In the genomic region with DNA sequence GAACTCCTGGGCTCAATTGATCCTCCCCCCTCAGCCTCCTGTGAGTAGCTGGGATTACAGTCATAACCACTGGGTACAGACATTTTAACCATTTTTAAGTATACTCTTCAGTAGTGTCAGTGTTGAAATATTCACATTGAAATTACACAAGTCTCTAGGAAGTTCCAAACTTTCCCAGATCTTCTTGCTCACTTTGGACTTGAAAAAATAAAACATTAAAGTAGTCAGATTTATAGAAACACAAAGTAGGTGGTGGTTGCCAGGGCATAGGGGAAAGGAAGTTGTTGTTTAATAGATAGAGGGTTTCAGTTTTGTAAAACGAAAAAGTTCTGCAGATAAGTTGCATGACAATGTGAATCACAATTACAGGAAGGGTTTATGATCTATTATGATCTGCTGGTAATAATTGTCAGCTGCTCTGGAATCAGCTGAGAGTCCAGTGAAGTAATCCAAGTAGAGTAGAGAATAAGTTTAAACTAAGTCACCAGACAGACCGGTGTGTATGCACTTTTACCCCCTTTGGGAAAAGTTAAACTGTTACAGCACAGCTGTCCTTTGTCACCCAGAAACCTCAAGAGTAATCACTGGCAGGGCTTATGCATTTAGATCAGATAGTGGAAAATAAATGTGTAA, we compare ENCODE assay signal across 8 cellular contexts. TPM values are rescaled to one million over a fixed set of nuclear protein-coding genes. Genes with fewer than 3 reads are reported as not detected.
DNase-seq lines count a peak whose midpoint lies in the region; ATAC-seq and TF ChIP-seq lines count a peak whose summit lies in the region.

No MANE protein-coding gene starts in this region.

- H3K9me3 ChIP-seq in spleen, result no peaks in the 10 kb centered on the region

- H3K27me3 Mint-ChIP-seq in IgD-negative memory B cell, result no peaks in the 10 kb centered on the region

- peaks cover 0 to 3% (median 0%) of the 10 kb centered on the region in 3 donors for H3K9me3 Mint-ChIP-seq in IgD-negative memory B cell

- peak overlapping the region in 7 of 8 donors; percentile 29 to 74 (median 44) for H3K27ac ChIP-seq in spleen

- WGBS in spleen, 5 donors, result 2 to 7% (median 6%) methylated on average over 2 of the region's 2 CpGs

- peaks cover 26 to 31% (median 27%) of the 10 kb centered on the region in 3 donors for H3K4me1 Mint-ChIP-seq in IgD-negative memory B cell

- peaks cover 2% of the 10 kb centered on the region for H3K36me3 Mint-ChIP-seq in IgD-negative memory B cell

- H3K36me3 ChIP-seq in spleen, result no peaks in the 10 kb centered on the region

- H3K4me3 ChIP-seq in AG09309 (ENCODE audit: control insufficient read depth, low read depth, low read length) (no peak overlapping the region), spleen (peak overlapping the region in 1 of 8 donors; percentile 27)

- peaks cover 22 to 77% (median 29%) of the 10 kb centered on the region in 6 donors for H3K4me1 ChIP-seq in spleen

- DNase-seq in AG09309 (ENCODE audit: low read depth) (peak; percentile 69), fibroblast of gingiva (ENCODE audit: low read depth) (peak; percentile 55), spleen (no peak), HEK293T (ENCODE audit: extremely low spot score) (no peak), retina (no peak), NCI-H524 treated with DMSO at 0.1 percent for 48 hours (lab: John Stamatoyannopoulos, UW) (no peak)

- POLR2A ChIA-PET in HEK293T (lab: Yijun Ruan, JAX), result no interaction called here

- TF ChIP-seq CTCF in AG09309 (IDR thresholded peaks at IDR 0.05; ENCODE audit: control insufficient read depth, insufficient read depth, low read depth, low read length, missing control alignments), result no peak
- no peak for TF ChIP-seq CTCF in spleen (IDR thresholded peaks at IDR 0.05 in 8 of 11, conservative IDR thresholded peaks at IDR 0.05 in 3 of 11)

- intact Hi-C loops in spleen (cut with DNase I; ENCODE audit: low total_unique reads), result no loop called here

- H3K27ac Mint-ChIP-seq in IgD-negative memory B cell, result peak overlapping the region; percentile 14 to 72 (median 44)

- no peak for TF ChIP-seq POLR2A in spleen (IDR thresholded peaks at IDR 0.05)

- peak; percentile 86 for ATAC-seq in GM19397 (IDR thresholded peaks at IDR 0.05; ENCODE audit: unreplicated experiment)

- peak overlapping the region in 1 of 4 donors; percentile 9 for H3K4me3 Mint-ChIP-seq in IgD-negative memory B cell

- no peaks in the 10 kb centered on the region for H3K27me3 ChIP-seq in spleen (replicated peaks in 1 of 7)

- CTCF ChIA-PET in HEK293T (lab: Yijun Ruan, JAX), result interaction anchor here (0.6 to 1.1 kb wide), 2 partner anchors 10 to 21 kb away, joined by 4 to 7 read pairs; no protein-coding TSS in a partner anchor

TF ChIP-seq in HEK293T, 16 proteins besides CTCF, POLR2A, EP300 and RAD21:
- TF ChIP-seq L3MBTL2 (conservative IDR thresholded peaks at IDR 0.05) (no peak), BHLHE40 (IDR thresholded peaks at IDR 0.05; ENCODE audit: borderline replicate concordance) (no peak), FOXK2 (IDR thresholded peaks at IDR 0.05) (no peak), ZNF384 (IDR thresholded peaks at IDR 0.05) (no peak), FOXA1 (IDR thresholded peaks at IDR 0.05) (no peak), FOXM1 (IDR thresholded peaks at IDR 0.05; ENCODE audit: borderline replicate concordance) (no peak), SP1 (IDR thresholded peaks at IDR 0.05) (no peak), HDGF (IDR thresholded peaks at IDR 0.05; ENCODE audit: borderline replicate concordance) (no peak), ELF4 (IDR thresholded peaks at IDR 0.05) (no peak), NFRKB (IDR thresholded peaks at IDR 0.05) (no peak)

RNA-seq across cellular contexts. Expression of gene PCNX1, which starts 27.4 kb away (rescaled TPM):
- polyA plus RNA-seq in IgD-negative memory B cell (5.6 TPM), spleen (1 to 10 TPM; 4.0 to 5.9 (median 5.5) TPM)
- total RNA-seq in spleen, result 100 to 1,000 TPM in 5 of 7 donors, 10 to 100 TPM in 2; 88.1 to 149 (median 104) TPM

Comparison
In these comparisons a context has a peak if more than half of its experiments do, and no peak if none do; other contexts are left out.
1. DNase-seq: peak in AG09309 (single experiment) and fibroblast of gingiva (single experiment); none in spleen (single experiment), HEK293T (single experiment), retina (single experiment) and NCI-H524 treated with DMSO at 0.1 percent for 48 hours (single experiment).